In genomic region chr10:71302874-71303568, GRCh38 we compare ENCODE assay signal across 9 cellular contexts. TPM values are rescaled to one million over a fixed set of nuclear protein-coding genes. Genes with fewer than 3 reads are reported as not detected.
DNase-seq lines count a peak whose midpoint lies in the region; ATAC-seq, FAIRE-seq and TF ChIP-seq lines count a peak whose summit lies in the region.
"Had no signal": no experiment of that assay in that cellular context is flagged by ENCODE, and none has a peak within 500 bp of the region (broad histone marks: within the 10 kb centered on the region; RNA-seq: fewer than 3 reads in every experiment).

No MANE protein-coding gene starts in this region.

- DNase-seq in BJ (ENCODE audit: low read depth) (no peak), H4 (ENCODE audit: low spot score) (peak; percentile 68), NCI-H510A treated with DMSO at 0.1 percent for 48 hours (lab: John Stamatoyannopoulos, UW) (peak; percentile 89), GM12878 (ENCODE audit: low read depth, low spot score) (no peak), kidney (peak; percentile 18), cortex of kidney (lab: John Stamatoyannopoulos, UW) (no peak), NCI-H187 (lab: John Stamatoyannopoulos, UW) (no peak), foreskin melanocyte (no peak)

- H3K9ac ChIP-seq in GM12878 (ENCODE audit: control insufficient read depth, insufficient read depth, low read length) (no peak overlapping the region), kidney (ENCODE audit: low read length in 2 of 2) (no peak overlapping the region)

- peak; percentile 84 for FAIRE-seq in GM12878 (lab: Jason Lieb, UNC)
- no peak for FAIRE-seq in kidney (lab: Jason Lieb, UNC)
- FAIRE-seq: frontal cortex had no signal

- no peak overlapping the region for H2AFZ ChIP-seq in GM12878 (ENCODE audit: control insufficient read depth, low read depth, low read length)

- no peak for TF ChIP-seq EP300 in GM12878 (IDR thresholded peaks at IDR 0.05; ENCODE audit: borderline replicate concordance in 1 of 2, control insufficient read depth in 1 of 2, low read depth in 2 of 2, low read length in 2 of 2)

- no peaks in the 10 kb centered on the region for H3K4me1 ChIP-seq in GM12878 (ENCODE audit: control insufficient read depth, insufficient read depth, low read length)
- peaks cover 3 to 5% of the 10 kb centered on the region in 2 donors for H3K4me1 ChIP-seq in kidney (ENCODE audit: control insufficient read depth in 1 of 2, insufficient read depth in 1 of 2, low read depth in 1 of 2, low read length in 2 of 2)

- in situ Hi-C loops in GM12878 (cut with MboI) = no loop called here

- peaks cover 17% of the 10 kb centered on the region for H3K36me3 ChIP-seq in BJ (ENCODE audit: control insufficient read depth, insufficient read depth, low read length)
- no peaks in the 10 kb centered on the region for H3K36me3 ChIP-seq in GM12878 (ENCODE audit: control insufficient read depth in 2 of 2, insufficient read depth in 2 of 2, low read length in 1 of 2)
- H3K36me3 ChIP-seq in kidney (ENCODE audit: control insufficient read depth in 1 of 2, insufficient read depth in 2 of 2, low read length in 2 of 2) = peaks cover 0 to 3% of the 10 kb centered on the region in 2 donors

- H3K27me3 ChIP-seq in BJ (ENCODE audit: control insufficient read depth, insufficient read depth, low read length) = no peaks in the 10 kb centered on the region
- H3K27me3 ChIP-seq in GM12878 (replicated peaks in 1 of 2; ENCODE audit: control insufficient read depth in 2 of 2, insufficient read depth in 2 of 2, low read length in 1 of 2) = peaks cover 3 to 5% of the 10 kb centered on the region in 2 experiments; a peak in 2 of 4 replicates

- H3K4me3 ChIP-seq in BJ (ENCODE audit: low read depth, low read length) = no peak overlapping the region
- no peak overlapping the region for H3K4me3 ChIP-seq in GM12878
- no peak overlapping the region for H3K4me3 ChIP-seq in kidney (ENCODE audit: low read length in 2 of 2)

- TF ChIP-seq CTCF in BJ (IDR thresholded peaks at IDR 0.05; ENCODE audit: insufficient read depth, low read depth, low read length) = peak; percentile 49
- peak; percentile 48 to 58 (median 55); a peak in 5 of 6 replicates for TF ChIP-seq CTCF in GM12878 (IDR thresholded peaks at IDR 0.05 in 2 of 3, conservative IDR thresholded peaks at IDR 0.05 in 1 of 3; ENCODE audit: control insufficient read depth in 2 of 3, extremely low read depth in 1 of 3, insufficient read depth in 1 of 3, low read depth in 3 of 3, low read length in 3 of 3)
- peak; percentile 50 for TF ChIP-seq CTCF in kidney (IDR thresholded peaks at IDR 0.05; ENCODE audit: borderline replicate concordance, extremely low read depth, insufficient read depth)

- TF ChIP-seq RAD21 in GM12878 (IDR thresholded peaks at IDR 0.05; ENCODE audit: insufficient read depth, low read depth, low read length) = peak; percentile 37

- no peak overlapping the region for H3K27ac ChIP-seq in GM12878 (ENCODE audit: control insufficient read depth, insufficient read depth)
- no peak overlapping the region for H3K27ac ChIP-seq in kidney (ENCODE audit: low read depth in 2 of 2, low read length in 2 of 2)

- RAD21 ChIA-PET in GM12878 (lab: Charles Lee; ENCODE audit: unreplicated experiment) = interaction anchor here (1.1 kb wide), 1 partner anchor 11 kb away, joined by 3 read pairs; no protein-coding TSS in a partner anchor

- intact Hi-C loops in GM12878 (cut with micrococcal nuclease; ENCODE audit: unreplicated experiment) (no loop called here), kidney (cut with DNase I) (no loop called here)

- H3K9me3 ChIP-seq in GM12878 (replicated peaks; ENCODE audit: control insufficient read depth, insufficient read depth, low read length) (no peaks in the 10 kb centered on the region), kidney (ENCODE audit: control insufficient read depth in 1 of 2, low read length in 2 of 2) (no peaks in the 10 kb centered on the region)

- POLR2A ChIA-PET in BJ (lab: Charles Lee) = no interaction called here
- POLR2A ChIA-PET in GM12878 (lab: Charles Lee) = no interaction called here

- SMC1A ChIA-PET in GM12878 (lab: Charles Lee; ENCODE audit: uncharacterized antibody, unreplicated experiment) = interaction anchor here (0.7 kb wide), 1 partner anchor 466 kb away, joined by 3 read pairs; no protein-coding TSS in a partner anchor

- no peaks in the 10 kb centered on the region for H3K79me2 ChIP-seq in GM12878 (ENCODE audit: control insufficient read depth, insufficient read depth, low read length)

- BruUV-seq in GM12878 (replicated peaks; lab: Mats Ljungman, UMichigan) = no TSS peak

- ATAC-seq in GM12878 = peak; percentile 91

- TF ChIP-seq POLR2A in GM12878 (IDR thresholded peaks at IDR 0.05; ENCODE audit: low read depth, low read length) = no peak

- CTCF ChIA-PET in BJ (lab: Yijun Ruan, JAX) (interaction anchor here (0.8 to 1.9 kb wide), 7 partner anchors 8 to 22 kb away, joined by 3 to 9 read pairs (median 5); no protein-coding TSS in a partner anchor), GM12878 (lab: Yijun Ruan, JAX) (interaction anchor here (0.7 to 1.5 kb wide), 5 partner anchors 17 to 869 kb away, joined by 3 read pairs; no protein-coding TSS in a partner anchor)

- no peak overlapping the region for H3K4me2 ChIP-seq in GM12878 (ENCODE audit: control insufficient read depth, insufficient read depth)

- no peaks in the 10 kb centered on the region for H4K20me1 ChIP-seq in GM12878 (ENCODE audit: control insufficient read depth, insufficient read depth)

- WGBS in GM12878 (ENCODE audit: insufficient coverage, insufficient replicate concordance, low lambda C conversion rate, missing lambda C conversion rate) = 5% methylated on average over 8 of the region's 8 CpGs

TF ChIP-seq in GM12878, 131 proteins besides CTCF, POLR2A, EP300 and RAD21:
- TF ChIP-seq SKIL (IDR thresholded peaks at IDR 0.05; ENCODE audit: low read depth, poor library complexity, severe bottlenecking) (no peak), BHLHE40 (IDR thresholded peaks at IDR 0.05; ENCODE audit: borderline replicate concordance in 1 of 2, low read depth in 2 of 2, low read length in 1 of 2) (peak in 1 of 2 experiments; percentile 67; a peak in 2 of 4 replicates), PAX8 (IDR thresholded peaks at IDR 0.05) (no peak)

RNA-seq across cellular contexts. Expression of gene SLC29A3, which starts 16.0 kb away (rescaled TPM):
- polyA plus RNA-seq in BJ (2011; rRNA removed) (4.2 and 7.2 TPM in 2 replicates), GM12878 (2011; rRNA removed) (1.5 and 2.8 TPM in 2 replicates), GM12878 (2014; fragmentation: Illumina TruSeq; extraction: Trizol) (3.1 and 3.2 TPM in 2 replicates), GM12878 (2014; fragmentation: Nextera tagmentation; extraction: Ambion mirVana) (1 to 10 TPM; 2.1 to 2.5 TPM), GM12878 (2014; rRNA removed) (1.8 and 2.0 TPM in 2 replicates), GM12878 (2016; fragmentation: Nextera tagmentation; extraction: Ambion mirVana) (1 to 10 TPM; 3.1 to 4.0 TPM), kidney (ENCODE audit: insufficient read depth, low read depth, low replicate concordance) (5.7 TPM)
- 5.0 and 5.5 TPM in 2 replicates for polyA minus RNA-seq in BJ (2011; rRNA and poly(A)+ RNA removed)
- 2.1 and 3.3 TPM in 2 replicates for total RNA-seq in H4 (2014; rRNA removed; shearing (Covaris generic))
- 6.6 and 7.2 TPM in 2 replicates for total RNA-seq in GM12878 (2013; cell fraction: nucleolus; rRNA removed)
- total RNA-seq in GM12878 (2014; rRNA removed) (1.5 and 1.8 TPM in 2 replicates), GM12878 (2014; rRNA removed; fragmentation: Illumina TruSeq; extraction: Trizol) (1.5 and 1.6 TPM in 2 replicates), GM12878 (2021) (3.2 and 3.6 TPM in 2 replicates), kidney (5.3 TPM)
- 1.1 TPM for polyA plus RNA-seq in GM12878 (2011; ENCODE audit: low read depth)
- polyA plus RNA-seq in GM12878 (2011; cell fraction: cytosol; rRNA removed) = 3.7 and 4.2 TPM in 2 replicates
- 3.5 and 4.4 TPM in 2 replicates for polyA plus RNA-seq in GM12878 (2011; cell fraction: nucleus; rRNA removed)
- polyA plus RNA-seq in GM12878 (2012) = 1.6 TPM in 2 replicates
- polyA minus RNA-seq in GM12878 (2011; rRNA and poly(A)+ RNA removed) = 3.8 and 4.7 TPM in 2 replicates
- polyA minus RNA-seq in GM12878 (2011; cell fraction: cytosol; rRNA and poly(A)+ RNA removed) = 1.1 and 3.2 TPM in 2 replicates
- 2.8 and 4.5 TPM in 2 replicates for polyA minus RNA-seq in GM12878 (2011; cell fraction: nucleus; rRNA and poly(A)+ RNA removed)

Comparison
In these comparisons a context has a peak if more than half of its experiments do, and no peak if none do; other contexts are left out.
1. DNase-seq: peak in H4 (single experiment), NCI-H510A treated with DMSO at 0.1 percent for 48 hours (single experiment) and kidney (single experiment); none in BJ (single experiment), GM12878 (single experiment), cortex of kidney (single experiment), NCI-H187 (0 of 2) and foreskin melanocyte (single experiment).
2. Peak in every context shown above with its lines, with median percentiles within 50 percentile points of each other: CTCF ChIP-seq.